Comparison of ENCODE assay signal across 8 cellular contexts in the genomic region with DNA sequence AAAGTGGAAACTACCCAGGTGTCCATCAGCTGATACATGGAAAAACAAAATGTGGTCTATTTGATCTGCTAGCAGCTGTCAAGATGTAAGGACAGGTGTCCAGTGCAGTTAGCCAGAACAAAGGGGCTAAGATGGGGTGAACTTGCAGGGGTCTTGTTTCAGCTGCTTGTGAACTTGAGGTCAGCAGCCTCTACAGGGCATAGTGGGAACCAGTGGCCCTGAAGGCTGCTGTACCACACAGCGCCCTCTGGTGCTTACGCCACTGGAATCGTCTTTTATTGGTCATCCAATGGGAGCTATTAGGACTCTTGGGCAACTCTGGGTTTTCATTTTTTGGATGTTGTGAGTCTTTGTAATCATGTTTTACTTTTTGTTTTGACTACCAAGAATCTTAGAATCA.
DNase-seq lines count a peak whose midpoint lies in the region; ATAC-seq and TF ChIP-seq lines count a peak whose summit lies in the region.

No MANE protein-coding gene starts in this region.

- TF ChIP-seq CTCF in fibroblast of lung (conservative IDR thresholded peaks at IDR 0.05 in 1 of 2, IDR thresholded peaks at IDR 0.05 in 1 of 2; ENCODE audit: low read depth in 1 of 2, low read length in 2 of 2) (peak; percentile 35 to 70), gastrocnemius medialis (IDR thresholded peaks at IDR 0.05 in 4 of 5, conservative IDR thresholded peaks at IDR 0.05 in 1 of 5) (peak in 3 of 5 experiments; percentile 10 to 56 (median 31))

- no peak overlapping the region for H3K4me2 ChIP-seq in fibroblast of lung (ENCODE audit: extremely low read depth, insufficient read depth, low read length)

- intact Hi-C loops in gastrocnemius medialis (cut with DNase I; ENCODE audit: low total_unique reads): no loop called here

- no peak overlapping the region for H3K9ac ChIP-seq in fibroblast of lung (ENCODE audit: insufficient read depth, low read length)

- no peaks in the 10 kb centered on the region for H3K36me3 ChIP-seq in fibroblast of lung (ENCODE audit: control insufficient read depth, insufficient read depth, low read length)
- H3K36me3 ChIP-seq in gastrocnemius medialis: no peaks in the 10 kb centered on the region

- H3K4me3 ChIP-seq in fibroblast of lung (replicated peaks in 1 of 4; ENCODE audit: control extremely low read depth in 1 of 4, insufficient read depth in 1 of 4, low read depth in 3 of 4, low read length in 4 of 4) (no peak overlapping the region), gastrocnemius medialis (no peak overlapping the region)

- in situ Hi-C loops in gastrocnemius medialis (cut with MboI; ENCODE audit: low sequenced_read_pairs in 4 of 4): no loop called here

- H3K27ac ChIP-seq in fibroblast of lung (ENCODE audit: insufficient read depth, low read length): no peak overlapping the region
- no peak overlapping the region for H3K27ac ChIP-seq in gastrocnemius medialis

- peak; percentile 7 to 21 for DNase-seq in stimulated activated CD4-positive, alpha-beta T cell treated with anti-CD3 and anti-CD28 coated beads, Interleukin-2, amount 100 ng/mL, for 48 hours
- no peak for DNase-seq in stimulated activated CD4-positive, alpha-beta T cell treated with anti-CD3 and anti-CD28 coated beads, Interleukin-4, amount 100 ng/mL, for 24 hours
- DNase-seq in SHP77 (lab: John Stamatoyannopoulos, UW) (peak; percentile 33 to 35), fibroblast of lung (ENCODE audit: low read depth in 2 of 2) (peak in 1 of 2 donors; percentile 58), gastrocnemius medialis (peak in 1 of 2 donors; percentile 20), NCI-H526 treated with DMSO at 0.1 percent for 48 hours (lab: John Stamatoyannopoulos, UW) (no peak), GOT3 (lab: John Stamatoyannopoulos, UW) (no peak), NOMO-1 (lab: John Stamatoyannopoulos, UW; ENCODE audit: unreplicated experiment in 2 of 2) (no peak)

- H3K4me1 ChIP-seq in fibroblast of lung (ENCODE audit: control insufficient read depth, extremely low read depth, insufficient read depth, low read length): peaks cover 7% of the 10 kb centered on the region
- H3K4me1 ChIP-seq in gastrocnemius medialis: no peaks in the 10 kb centered on the region

- no peaks in the 10 kb centered on the region for H3K79me2 ChIP-seq in fibroblast of lung (ENCODE audit: control insufficient read depth, insufficient read depth, low read length)

- H2AFZ ChIP-seq in fibroblast of lung (ENCODE audit: low read length): no peak overlapping the region

- no peaks in the 10 kb centered on the region for H4K20me1 ChIP-seq in fibroblast of lung (ENCODE audit: control insufficient read depth, extremely low read depth, insufficient read depth, low read length)

- TF ChIP-seq POLR2A in gastrocnemius medialis (IDR thresholded peaks at IDR 0.05): no peak

- ATAC-seq in gastrocnemius medialis: peak in 1 of 2 donors; percentile 33

- H3K9me3 ChIP-seq in fibroblast of lung (ENCODE audit: control insufficient read depth, insufficient read depth, low read depth, low read length) (no peaks in the 10 kb centered on the region), gastrocnemius medialis (no peaks in the 10 kb centered on the region)

- H3K27me3 ChIP-seq in fibroblast of lung (ENCODE audit: control insufficient read depth, insufficient read depth, low read length) (peaks cover 2% of the 10 kb centered on the region), gastrocnemius medialis (no peaks in the 10 kb centered on the region)

Comparison
In these comparisons a context has a peak if more than half of its experiments do, and no peak if none do; other contexts are left out.
1. DNase-seq: peak in stimulated activated CD4-positive, alpha-beta T cell treated with anti-CD3 and anti-CD28 coated beads, Interleukin-2, amount 100 ng/mL, for 48 hours (2 of 2) and SHP77 (2 of 2); none in stimulated activated CD4-positive, alpha-beta T cell treated with anti-CD3 and anti-CD28 coated beads, Interleukin-4, amount 100 ng/mL, for 24 hours (single experiment), NCI-H526 treated with DMSO at 0.1 percent for 48 hours (single experiment), GOT3 (single experiment) and NOMO-1 (0 of 2).